In genomic region chr7:93921607-93922446, GRCh38 we compare ENCODE assay signal across 8 cellular contexts. TPM values are rescaled to one million over a fixed set of nuclear protein-coding genes. Genes with fewer than 3 reads are reported as not detected.
A peak's percentile ranks its signal among the peaks of the same experiment; 100 is the strongest.
DNase-seq lines count a peak whose midpoint lies in the region; ATAC-seq and TF ChIP-seq lines count a peak whose summit lies in the region.

Gene GNG11 (plus strand): TSS chr7:93921735. CDS start chr7:93922138, 403 bp downstream.

- H3K18ac ChIP-seq in IMR-90 (ENCODE audit: low read depth, low read length), result peak within 1 kb of the TSS; percentile 97

- peak within 1 kb of the TSS; percentile 97 for H3K9ac ChIP-seq in IMR-90 (ENCODE audit: low read depth, low read length)

- peak within 1 kb of the TSS; percentile 64; the same call in 2 of the 3 replicates for H2BK15ac ChIP-seq in IMR-90 (ENCODE audit: low read depth, low read length)

- TF ChIP-seq CTCF in GM06990 (IDR thresholded peaks at IDR 0.05; ENCODE audit: insufficient read depth, low read length, poor library complexity, severe bottlenecking) (no peak), IMR-90 (conservative IDR thresholded peaks at IDR 0.05; ENCODE audit: low read depth, low read length) (no peak)

- no peaks in the 10 kb centered on the region for H3K9me1 ChIP-seq in IMR-90 (ENCODE audit: insufficient read depth, low read length)

- CTCF ChIA-PET in IMR-90 (lab: Yijun Ruan, JAX), result interaction anchor here (0.6 to 1.0 kb wide), 6 partner anchors 10 to 606 kb away, joined by 3 to 5 read pairs (median 4); no protein-coding TSS in a partner anchor

- H2AK5ac ChIP-seq in IMR-90 (ENCODE audit: low read depth, low read length), result peak within 1 kb of the TSS; percentile 48

- 0 out of 2 replicates have a peak, but pooled peaks have one; percentile 34 for TF ChIP-seq POLR2A in IMR-90 (IDR thresholded peaks at IDR 0.05; ENCODE audit: low read depth, low read length)

- peak within 1 kb of the TSS; percentile 92 for H4K91ac ChIP-seq in IMR-90 (ENCODE audit: insufficient read depth, low read depth, low read length)

- H3K4me3 ChIP-seq in GM06990 (replicated peaks; ENCODE audit: low read depth, low read length) (peak within 1 kb of the TSS; percentile 62), IMR-90 (ENCODE audit: insufficient read depth, low read depth, low read length) (peak within 1 kb of the TSS; percentile 99), muscle layer of duodenum (ENCODE audit: low read depth in 1 of 2, low read length in 2 of 2) (peak within 1 kb of the TSS; percentile 71 to 73)

- H3K4me1 ChIP-seq in IMR-90 (ENCODE audit: control insufficient read depth, insufficient read depth, low read length) (peaks cover 6% of the 10 kb centered on the region), muscle layer of duodenum (ENCODE audit: control insufficient read depth in 1 of 2, insufficient read depth in 2 of 2, low read length in 2 of 2) (peaks cover 3 to 5% of the 10 kb centered on the region in 2 donors)

- H4K20me1 ChIP-seq in IMR-90 (ENCODE audit: insufficient read depth, low read length), result no peaks in the 10 kb centered on the region

- peak within 1 kb of the TSS; percentile 98 for H3K56ac ChIP-seq in IMR-90 (ENCODE audit: extremely low read depth, insufficient read depth, low read length)

- H2BK5ac ChIP-seq in IMR-90 (ENCODE audit: low read depth, low read length, poor library complexity, severe bottlenecking), result peak within 1 kb of the TSS; percentile 89

- peak within 1 kb of the TSS; percentile 92 for H2AFZ ChIP-seq in IMR-90 (replicated peaks; ENCODE audit: low read length, poor library complexity)

- peak within 1 kb of the TSS; percentile 72 for H2BK20ac ChIP-seq in IMR-90 (ENCODE audit: low read depth, low read length)

- H3K27ac ChIP-seq in IMR-90 (ENCODE audit: insufficient read depth, low read length), result peak within 1 kb of the TSS; percentile 80
- peak within 1 kb of the TSS; percentile 85 for H3K27ac ChIP-seq in muscle layer of duodenum (ENCODE audit: low read length)

- intact Hi-C loops in IMR-90 (cut with micrococcal nuclease), result loop anchor here (2.0 to 5.0 kb wide), 3 partner anchors 83 to 300 kb away; partner anchors contain the start of gene BET1

- H2BK120ac ChIP-seq in IMR-90 (ENCODE audit: low read depth, low read length), result peak within 1 kb of the TSS; percentile 89

- no peaks in the 10 kb centered on the region for H3K27me3 ChIP-seq in GM06990 (replicated peaks; ENCODE audit: control insufficient read depth, insufficient read depth, low read length)
- H3K27me3 ChIP-seq in IMR-90 (ENCODE audit: control insufficient read depth, insufficient read depth, low read length), result no peaks in the 10 kb centered on the region
- H3K27me3 ChIP-seq in muscle layer of duodenum (ENCODE audit: low read depth, low read length), result no peaks in the 10 kb centered on the region

- peak within 1 kb of the TSS; percentile 86 for H3K23ac ChIP-seq in IMR-90 (ENCODE audit: low read depth, low read length)

- H3K4ac ChIP-seq in IMR-90 (ENCODE audit: low read depth, low read length), result peak within 1 kb of the TSS; percentile 82

- in situ Hi-C loops in IMR-90 (cut with MboI; ENCODE audit: low sequenced_read_pairs), result loop anchor here (25.0 kb wide), 1 partner anchor 515 kb away; no protein-coding TSS in a partner anchor

- H3K4me2 ChIP-seq in IMR-90 (ENCODE audit: low read depth, low read length), result peak within 1 kb of the TSS; percentile 97

- H3K36me3 ChIP-seq in GM06990 (ENCODE audit: control insufficient read depth, insufficient read depth, low read length) (no peaks in the 10 kb centered on the region), IMR-90 (ENCODE audit: control insufficient read depth, insufficient read depth, low read length) (peaks cover 6% of the 10 kb centered on the region), muscle layer of duodenum (ENCODE audit: control insufficient read depth in 1 of 2, insufficient read depth in 2 of 2, low read length in 2 of 2) (no peaks in the 10 kb centered on the region)

- H3K79me1 ChIP-seq in IMR-90 (ENCODE audit: low read depth in 1 of 2, low read length in 2 of 2), result peaks cover 6 to 17% of the 10 kb centered on the region in 2 experiments; a peak in 2 of 4 replicates

- ATAC-seq in GM21619 (IDR thresholded peaks at IDR 0.05; ENCODE audit: unreplicated experiment), result peak; percentile 91
- ATAC-seq in IMR-90 (ENCODE audit: low read depth), result peak; percentile 84

- no peak for TF ChIP-seq RAD21 in IMR-90 (IDR thresholded peaks at IDR 0.05; ENCODE audit: low read length)

- BruUV-seq in IMR-90 (replicated peaks; lab: Mats Ljungman, UMichigan), result no TSS peak

- WGBS in IMR-90 (ENCODE audit: extremely low coverage in 2 of 2, insufficient read length in 1 of 2), 2 experiments, result 1% methylated on average over 29 of the region's 38 CpGs; no CpG with 5 or more reads in 1 of the 2 experiments

- DNase-seq in GM06990 (ENCODE audit: extremely low read depth, insufficient read length) (peak; percentile 38), IMR-90 (peak; percentile 66), fibroblast of peridontal ligament (ENCODE audit: extremely low read depth) (peak; percentile 72), superior temporal gyrus (ENCODE audit: extremely low spot score) (peak; percentile 39)
- DNase-seq in activated T-cell treated with anti-CD3 and anti-CD28 coated beads, Interleukin-2, amount 50 U/mL, for 1 hour, result peak; percentile 18
- no peak for DNase-seq in central memory CD4-positive, alpha-beta T cell

- H3K9me3 ChIP-seq in IMR-90 (ENCODE audit: control insufficient read depth, insufficient read depth, low read length) (no peaks in the 10 kb centered on the region), muscle layer of duodenum (ENCODE audit: control insufficient read depth in 1 of 2, low read length in 2 of 2) (no peaks in the 10 kb centered on the region)

- H2AK9ac ChIP-seq in IMR-90 (replicated peaks; ENCODE audit: low read depth, low read length, poor library complexity), result peak within 1 kb of the TSS; percentile 51

- dilution Hi-C loops in IMR-90 (cut with HindIII; ENCODE audit: low sequenced_read_pairs, unreplicated experiment), result no loop called here

- H4K8ac ChIP-seq in IMR-90 (ENCODE audit: low read depth in 2 of 2, low read length in 2 of 2), result peak within 1 kb of the TSS; percentile 83 to 91

- peak within 1 kb of the TSS; percentile 98 for H3K14ac ChIP-seq in IMR-90 (replicated peaks; ENCODE audit: low read depth, low read length)

- H4K5ac ChIP-seq in IMR-90 (ENCODE audit: low read depth, low read length), result peak within 1 kb of the TSS; percentile 94

- POLR2A ChIA-PET in IMR-90 (lab: Charles Lee; ENCODE audit: unreplicated experiment), result interaction anchor here (0.6 to 1.4 kb wide), 9 partner anchors 11 to 1122 kb away, joined by 3 to 7 read pairs (median 4); no protein-coding TSS in a partner anchor

TF ChIP-seq in IMR-90, 13 proteins besides CTCF, POLR2A, EP300 and RAD21:
- no peak for TF ChIP-seq CHD1 (IDR thresholded peaks at IDR 0.05; ENCODE audit: low read depth, low read length)
- TF ChIP-seq NFE2L2 (IDR thresholded peaks at IDR 0.05; ENCODE audit: low read depth, low read length), result no peak
TF ChIP-seq in IMR-90: peak in this region for 0.

RNA-seq across cellular contexts. Expression of gene GNG11, which starts in this region (rescaled TPM):
- total RNA-seq in IMR-90 (2012; rRNA removed), result 6.1 and 11.1 TPM in 2 replicates
- 10.1 and 10.5 TPM in 2 replicates for polyA plus RNA-seq in IMR-90 (2012; rRNA removed)
- 5.0 and 5.5 TPM in 2 replicates for polyA plus RNA-seq in IMR-90 (2012; cell fraction: cytosol; rRNA removed)
- 2.0 and 3.3 TPM in 2 replicates for polyA plus RNA-seq in IMR-90 (2012; cell fraction: nucleus; rRNA removed; ENCODE audit: low replicate concordance)
